In the genomic region with DNA sequence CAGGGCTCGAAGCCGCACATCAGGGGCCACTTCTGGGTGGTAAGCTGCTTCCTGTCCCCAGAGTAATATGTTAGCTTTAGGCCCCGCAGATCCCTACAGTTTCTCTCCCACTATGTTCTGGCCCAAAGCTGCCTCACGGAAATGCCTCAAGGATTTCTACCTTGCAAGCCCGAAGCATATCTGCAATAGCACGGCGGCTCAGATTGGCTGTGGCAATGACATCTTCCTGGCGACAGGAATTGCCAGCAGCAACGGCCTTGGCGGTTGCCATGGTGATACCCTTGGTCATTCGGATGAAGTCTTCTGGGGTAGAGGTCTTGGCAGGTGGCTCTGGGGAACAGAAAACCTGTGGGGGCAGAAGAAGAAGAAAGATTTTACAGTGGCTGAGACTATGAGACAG, we compare ENCODE assay signal across 27 cellular contexts. TPM values are rescaled to one million over a fixed set of nuclear protein-coding genes. Genes with fewer than 3 reads are reported as not detected.
DNase-seq lines count a peak whose midpoint lies in the region; ATAC-seq and TF ChIP-seq lines count a peak whose summit lies in the region.
"Had no signal": no experiment of that assay in that cellular context is flagged by ENCODE, and none has a peak within 500 bp of the region (broad histone marks: within the 10 kb centered on the region; RNA-seq: fewer than 3 reads in every experiment).

No MANE protein-coding gene starts in this region.

- no peaks in the 10 kb centered on the region for H3K9me3 ChIP-seq in right atrium auricular region
- no peaks in the 10 kb centered on the region for H3K9me3 ChIP-seq in esophagus squamous epithelium
- H3K9me3 ChIP-seq in stomach smooth muscle (ENCODE audit: control insufficient read depth in 2 of 2, low read length in 2 of 2): no peaks in the 10 kb centered on the region
- H3K9me3 ChIP-seq in BE2C: no peaks in the 10 kb centered on the region
- H3K9me3 ChIP-seq: BLaER1 treated with 17β-estradiol and CSF1 and Interleukin-3, amounts not matched to agents 10 nM and 100 nM; SJSA1 had no signal

- ATAC-seq in left cardiac atrium (no peak), HG02763 (IDR thresholded peaks at IDR 0.05; ENCODE audit: unreplicated experiment) (no peak), HG02610 (IDR thresholded peaks at IDR 0.05; ENCODE audit: unreplicated experiment) (no peak)
- ATAC-seq: PC-3, Right ventricle myocardium inferior had no signal

- H3K4me1 ChIP-seq in right atrium auricular region: peaks cover 0 to 27% of the 10 kb centered on the region in 2 donors
- H3K4me1 ChIP-seq in esophagus squamous epithelium: peaks cover 0 to 23% (median 7%) of the 10 kb centered on the region in 3 donors
- H3K4me1 ChIP-seq in stomach smooth muscle (ENCODE audit: control insufficient read depth, insufficient read depth, low read length): peaks cover 21% of the 10 kb centered on the region
- no peaks in the 10 kb centered on the region for H3K4me1 ChIP-seq in BE2C
- H3K4me1 ChIP-seq: BLaER1 treated with 17β-estradiol and CSF1 and Interleukin-3, amounts not matched to agents 10 nM and 100 nM had no signal

- H3K27me3 ChIP-seq in right atrium auricular region: no peaks in the 10 kb centered on the region
- no peaks in the 10 kb centered on the region for H3K27me3 ChIP-seq in esophagus squamous epithelium
- H3K27me3 ChIP-seq in stomach smooth muscle (ENCODE audit: control insufficient read depth in 1 of 2, insufficient read depth in 2 of 2, low read length in 2 of 2): no peaks in the 10 kb centered on the region
- no peaks in the 10 kb centered on the region for H3K27me3 ChIP-seq in BE2C
- H3K27me3 ChIP-seq: BLaER1 treated with 17β-estradiol and CSF1 and Interleukin-3, amounts not matched to agents 10 nM and 100 nM; SJSA1 had no signal

- peak overlapping the region; percentile 51 to 64 for H3K27ac ChIP-seq in right atrium auricular region
- H3K27ac ChIP-seq in esophagus squamous epithelium: peak overlapping the region in 3 of 4 donors; percentile 79 to 90 (median 87)
- peak overlapping the region; percentile 84 for H3K27ac ChIP-seq in stomach smooth muscle (ENCODE audit: low read length)
- H3K27ac ChIP-seq: BLaER1 treated with 17β-estradiol and CSF1 and Interleukin-3, amounts not matched to agents 10 nM and 100 nM; SJSA1 had no signal

- peaks cover 94% of the 10 kb centered on the region for H3K36me3 ChIP-seq in right atrium auricular region
- peaks cover 68 to 93% (median 75%) of the 10 kb centered on the region in 3 donors for H3K36me3 ChIP-seq in esophagus squamous epithelium
- H3K36me3 ChIP-seq in stomach smooth muscle (ENCODE audit: control insufficient read depth in 2 of 2, insufficient read depth in 2 of 2, low read length in 2 of 2): peaks cover 86 to 88% of the 10 kb centered on the region in 2 donors
- H3K36me3 ChIP-seq in BE2C: peaks cover 79% of the 10 kb centered on the region

- intact Hi-C loops in left cardiac atrium (cut with DNase I): no loop called here
- intact Hi-C loops in esophagus squamous epithelium (cut with DNase I): no loop called here

- no peak for TF ChIP-seq CTCF in right atrium auricular region (IDR thresholded peaks at IDR 0.05)
- TF ChIP-seq CTCF in esophagus squamous epithelium (IDR thresholded peaks at IDR 0.05): no peak
- no peak for TF ChIP-seq CTCF in BE2C (IDR thresholded peaks at IDR 0.05; ENCODE audit: low read depth, low read length)

- H3K4me3 ChIP-seq in right atrium auricular region: no peak overlapping the region
- no peak overlapping the region for H3K4me3 ChIP-seq in esophagus squamous epithelium
- no peak overlapping the region for H3K4me3 ChIP-seq in stomach smooth muscle (ENCODE audit: low read length in 2 of 2)
- H3K4me3 ChIP-seq in BE2C (ENCODE audit: low read depth, low read length): no peak overlapping the region
- H3K4me3 ChIP-seq: BLaER1 treated with 17β-estradiol and CSF1 and Interleukin-3, amounts not matched to agents 10 nM and 100 nM; SJSA1 had no signal

- no peak overlapping the region for H3K9ac ChIP-seq in stomach smooth muscle (ENCODE audit: low read length in 2 of 2)
- H3K9ac ChIP-seq: BLaER1 treated with 17β-estradiol and CSF1 and Interleukin-3, amounts not matched to agents 10 nM and 100 nM had no signal

- DNase-seq in right atrium auricular region (ENCODE audit: low spot score): no peak
- DNase-seq in left cardiac atrium: no peak
- no peak for DNase-seq in esophagus squamous epithelium (lab: John Stamatoyannopoulos, UW)
- DNase-seq in BE2C: no peak
- DNase-seq: CD4-positive, alpha-beta T cell; DMS53; H9; HFFc6; NCI-H1092; NCI-H1417 treated with DMSO at 0.1 percent for 48 hours; NCI-H1694 treated with DMSO at 0.1 percent for 48 hours; NCI-H2081; NCI-H2171 treated with DMSO at 0.1 percent for 48 hours; NCI-H446 treated with DMSO at 0.1 percent for 48 hours; NCI-H526; NCI-H82; NK-92 treated with Interleukin-12 subunit alpha and Interleukin-12 subunit beta, amount 100 ng/mL, for 24 hours; PC-3 had no signal

- no peak for TF ChIP-seq POLR2A in esophagus squamous epithelium (IDR thresholded peaks at IDR 0.05)

- WGBS in esophagus squamous epithelium, 2 donors: 74 to 85% methylated on average over 6 to 11 of the region's 11 CpGs

RNA-seq across cellular contexts. Expression of a gene that starts 10.3 kb away (rescaled TPM):
- total RNA-seq in right atrium auricular region (100 to 1,000 TPM; 599 to 915 TPM), left cardiac atrium (100 to 1,000 TPM; 523 to 604 TPM), esophagus squamous epithelium (1,000 to 10,000 TPM in 1 of 4 donors, 100 to 1,000 TPM in 2, 10 to 100 TPM in 1; 80.8 to 1,148 (median 217) TPM)
- 11.6 TPM for polyA plus RNA-seq in BE2C (2012; ENCODE audit: insufficient read depth, insufficient read length, low read depth)
- polyA plus RNA-seq: IgD-negative memory B cell had no signal

RNA-seq across cellular contexts. Expression of a gene that starts 26.3 kb away (rescaled TPM):
- total RNA-seq in right atrium auricular region (1 to 10 TPM; 5.5 to 5.9 TPM), left cardiac atrium (1 to 10 TPM; 1.6 to 2.8 TPM), esophagus squamous epithelium (1 to 10 TPM in 1 of 4 donors, not detected in 3; 2.2 TPM)
- not detected for polyA plus RNA-seq in BE2C (2012; ENCODE audit: insufficient read depth, insufficient read length, low read depth)
- total RNA-seq: CD4-positive, alpha-beta T cell; Daoy; G401; SJSA1 had no signal
- polyA plus RNA-seq: IgD-negative memory B cell had no signal

RNA-seq across cellular contexts. Expression of a gene that starts 32.0 kb away (rescaled TPM):
- total RNA-seq in right atrium auricular region: 100 to 1,000 TPM; 273 to 370 TPM
- total RNA-seq in left cardiac atrium: 100 to 1,000 TPM; 301 to 324 TPM
- 100 to 1,000 TPM in 2 of 4 donors, 10 to 100 TPM in 2; 94.7 to 233 (median 112) TPM for total RNA-seq in esophagus squamous epithelium
- polyA plus RNA-seq in BE2C (2012; ENCODE audit: insufficient read depth, insufficient read length, low read depth): 91.6 TPM

RNA-seq across cellular contexts. Expression of a gene that starts 32.4 kb away (rescaled TPM):
- 10 to 100 TPM; 34.6 to 48.5 TPM for total RNA-seq in right atrium auricular region
- 10 to 100 TPM; 24.6 to 36.2 TPM for total RNA-seq in left cardiac atrium
- 10 to 100 TPM; 10.5 to 24.2 (median 19.2) TPM for total RNA-seq in esophagus squamous epithelium
- polyA plus RNA-seq in BE2C (2012; ENCODE audit: insufficient read depth, insufficient read length, low read depth): 40.4 TPM

RNA-seq across cellular contexts. Expression of a gene that starts 35.0 kb away (rescaled TPM):
- total RNA-seq in right atrium auricular region (under 1 TPM in 1 of 2 donors, not detected in 1; 0.44 TPM), left cardiac atrium (under 1 TPM; 0.18 to 0.84 TPM), esophagus squamous epithelium (10 to 100 TPM in 1 of 4 donors, 1 to 10 TPM in 3; 1.3 to 17.5 (median 5.1) TPM)
- 1.0 TPM for polyA plus RNA-seq in BE2C (2012; ENCODE audit: insufficient read depth, insufficient read length, low read depth)
